ENCODE assay signal across 8 cellular contexts in genomic region chr15:88878720-88879184, GRCh38. TPM values are rescaled to one million over a fixed set of nuclear protein-coding genes. Genes with fewer than 3 reads are reported as not detected.
DNase-seq lines count a peak whose midpoint lies in the region; ATAC-seq and TF ChIP-seq lines count a peak whose summit lies in the region.

No MANE protein-coding gene starts in this region.

- peak; percentile 76 for TF ChIP-seq CTCF in GM12865 (IDR thresholded peaks at IDR 0.05; ENCODE audit: insufficient read depth, low read depth, low read length, missing control alignments)

- TF ChIP-seq EP300 in Ishikawa (IDR thresholded peaks at IDR 0.05; ENCODE audit: borderline replicate concordance), result no peak

- H3K4me3 ChIP-seq in GM12865 (ENCODE audit: low read depth, low read length), result no peak overlapping the region

- peak; percentile 73 for TF ChIP-seq RAD21 in Ishikawa (IDR thresholded peaks at IDR 0.05; ENCODE audit: low read depth)

- DNase-seq in AG08395 (ENCODE audit: low spot score), result peak; percentile 74
- peak; percentile 57 for DNase-seq in GM12865 (ENCODE audit: low read depth)
- peak; percentile 29 for DNase-seq in SKM-1 treated with dmso at 0.1 percent for 144 hours (lab: John Stamatoyannopoulos, UW; ENCODE audit: unreplicated experiment)
- DNase-seq in central memory CD4-positive, alpha-beta T cell, result peak; percentile 7
- DNase-seq in lung microvascular endothelial cell (ENCODE audit: low read depth in 2 of 2), result peak; percentile 52 to 66
- no peak for DNase-seq in GOT3 (lab: John Stamatoyannopoulos, UW)

- no peak for ATAC-seq in HG02610 (IDR thresholded peaks at IDR 0.05; ENCODE audit: unreplicated experiment)

TF ChIP-seq in Ishikawa, 13 proteins besides CTCF, POLR2A, EP300 and RAD21:
- TF ChIP-seq FOXM1 (IDR thresholded peaks at IDR 0.05; ENCODE audit: borderline replicate concordance, low read depth), result no peak
- no peak for TF ChIP-seq TEAD4 (IDR thresholded peaks at IDR 0.05)
- no peak for TF ChIP-seq REST (IDR thresholded peaks at IDR 0.05; ENCODE audit: low read depth)
- no peak for TF ChIP-seq YY1 (IDR thresholded peaks at IDR 0.05; ENCODE audit: low read depth)
- no peak for TF ChIP-seq ZBTB7A (IDR thresholded peaks at IDR 0.05; ENCODE audit: low read depth)

RNA-seq across cellular contexts. Expression of gene HAPLN3, which starts 16.6 kb away (rescaled TPM):
- total RNA-seq in lung microvascular endothelial cell, result 56.7 and 76.0 TPM in 2 replicates

RNA-seq across cellular contexts. Expression of gene MFGE8, which starts 34.4 kb away (rescaled TPM):
- 31.2 and 40.1 TPM in 2 replicates for total RNA-seq in lung microvascular endothelial cell
